In the genomic region with DNA sequence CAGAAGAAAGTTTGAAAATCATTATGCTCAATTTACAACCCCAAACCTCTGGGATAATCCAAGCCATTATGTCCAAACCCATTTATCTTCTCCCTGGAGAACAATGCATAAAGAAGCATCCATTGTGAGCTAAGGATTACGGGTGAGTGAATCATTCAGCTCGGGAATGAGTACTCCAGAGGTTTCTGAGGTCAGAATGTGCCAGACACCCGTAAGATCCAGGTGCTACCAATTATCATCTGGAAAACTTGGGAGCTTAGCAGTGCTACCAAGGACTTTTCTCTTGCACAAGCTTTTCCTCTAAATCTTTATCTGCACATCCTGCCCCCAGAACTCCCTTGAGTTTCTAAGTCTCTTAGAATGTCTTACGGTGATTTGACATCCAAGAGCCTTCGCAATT, we compare ENCODE assay signal across 10 cellular contexts. TPM values are rescaled to one million over a fixed set of nuclear protein-coding genes. Genes with fewer than 3 reads are reported as not detected.
A peak's percentile ranks its signal among the peaks of the same experiment; 100 is the strongest.
DNase-seq lines count a peak whose midpoint lies in the region; ATAC-seq, FAIRE-seq and TF ChIP-seq lines count a peak whose summit lies in the region.
"Had no signal": no experiment of that assay in that cellular context is flagged by ENCODE, and none has a peak within 500 bp of the region (broad histone marks: within the 10 kb centered on the region; RNA-seq: fewer than 3 reads in every experiment).

No MANE protein-coding gene starts in this region.

- H3K27ac ChIP-seq in right atrium auricular region (no peak overlapping the region), gastroesophageal sphincter (no peak overlapping the region)
- H3K27ac ChIP-seq: testis had no signal

- intact Hi-C loops in Right ventricle myocardium superior (cut with DNase I) = no loop called here

- FAIRE-seq in urothelium cell line (lab: Jason Lieb, UNC) = no peak

- H3K9me3 ChIP-seq in right atrium auricular region = no peaks in the 10 kb centered on the region
- no peaks in the 10 kb centered on the region for H3K9me3 ChIP-seq in adipocyte (ENCODE audit: control insufficient read depth, low read length)
- no peaks in the 10 kb centered on the region for H3K9me3 ChIP-seq in gastroesophageal sphincter
- H3K9me3 ChIP-seq: testis had no signal

- no peak overlapping the region for H3K9ac ChIP-seq in adipocyte (ENCODE audit: low read length)

- TF ChIP-seq POLR2A in gastroesophageal sphincter (IDR thresholded peaks at IDR 0.05) = no peak

- TF ChIP-seq CTCF in right atrium auricular region (IDR thresholded peaks at IDR 0.05) (no peak), gastroesophageal sphincter (IDR thresholded peaks at IDR 0.05) (no peak)

- H3K36me3 ChIP-seq in right atrium auricular region (no peaks in the 10 kb centered on the region), adipocyte (ENCODE audit: control insufficient read depth, insufficient read depth, low read length, severe bottlenecking) (no peaks in the 10 kb centered on the region), gastroesophageal sphincter (no peaks in the 10 kb centered on the region)

- H3K4me3 ChIP-seq in right atrium auricular region = no peak overlapping the region
- H3K4me3 ChIP-seq in adipocyte (ENCODE audit: low read length) = peak overlapping the region; percentile 85
- H3K4me3 ChIP-seq in gastroesophageal sphincter = no peak overlapping the region
- H3K4me3 ChIP-seq: testis had no signal

- no peak for TF ChIP-seq EP300 in gastroesophageal sphincter (IDR thresholded peaks at IDR 0.05)

- H3K4me1 ChIP-seq in right atrium auricular region = no peaks in the 10 kb centered on the region
- peaks cover 46% of the 10 kb centered on the region for H3K4me1 ChIP-seq in adipocyte (ENCODE audit: control insufficient read depth, insufficient read depth, low read length)
- peaks cover 0 to 13% (median 0%) of the 10 kb centered on the region in 3 donors for H3K4me1 ChIP-seq in gastroesophageal sphincter
- H3K4me1 ChIP-seq: testis had no signal

- WGBS in gastroesophageal sphincter (ENCODE audit: low coverage in 1 of 2), 2 donors = 58% methylated on average over 2 of the region's 5 CpGs; no CpG with 5 or more reads in 1 of the 2 donors

- ATAC-seq in Right ventricle myocardium superior (ENCODE audit: poor library complexity) (peak; percentile 50), gastroesophageal sphincter (peak; percentile 66)
- ATAC-seq: activated CD8-positive, alpha-beta memory T cell treated with anti-CD3 and anti-CD28 coated beads, Interleukin-2, amount 10 ng/mL, durations not matched to agents 7 days and 5 days had no signal

- no peaks in the 10 kb centered on the region for H3K27me3 ChIP-seq in right atrium auricular region
- no peaks in the 10 kb centered on the region for H3K27me3 ChIP-seq in adipocyte (replicated peaks; ENCODE audit: control insufficient read depth, insufficient read depth, low read length)
- no peaks in the 10 kb centered on the region for H3K27me3 ChIP-seq in gastroesophageal sphincter
- H3K27me3 ChIP-seq: testis had no signal

- no peak for DNase-seq in Right ventricle myocardium superior
- DNase-seq in right atrium auricular region (ENCODE audit: low spot score) = no peak
- DNase-seq in adipocyte (ENCODE audit: low read depth) = peak; percentile 57
- peak; percentile 51 for DNase-seq in urothelium cell line (ENCODE audit: low spot score)
- DNase-seq in stimulated activated CD4-positive, alpha-beta T cell treated with anti-CD3 and anti-CD28 coated beads, Interleukin-2, amount 100 ng/mL, for 24 hours = no peak
- no peak for DNase-seq in activated CD4-positive, CD25-positive, alpha-beta regulatory T cell treated with anti-CD3 and anti-CD28 coated beads, Interleukin-2, amount 50 U/mL, for 72 hours
- DNase-seq in NCI-H226 = no peak
- DNase-seq: activated CD8-positive, alpha-beta memory T cell treated with anti-CD3 and anti-CD28 coated beads, Interleukin-2, amount 10 ng/mL, durations not matched to agents 7 days and 5 days; testis had no signal

RNA-seq across cellular contexts. Expression of gene SRPX, which starts 5.5 kb away (rescaled TPM):
- 36.1 TPM for total RNA-seq in Right ventricle myocardium superior
- total RNA-seq in right atrium auricular region = 10 to 100 TPM; 75.7 to 81.8 TPM
- total RNA-seq in gastroesophageal sphincter = 100 to 1,000 TPM in 1 of 4 donors, 10 to 100 TPM in 3; 26.6 to 117 (median 84.0) TPM

Comparison
In these comparisons a context has a peak if more than half of its experiments do, and no peak if none do; other contexts are left out.
1. DNase-seq: peak in adipocyte (single experiment) and urothelium cell line (single experiment); none in Right ventricle myocardium superior (single experiment), right atrium auricular region (single experiment), stimulated activated CD4-positive, alpha-beta T cell treated with anti-CD3 and anti-CD28 coated beads, Interleukin-2, amount 100 ng/mL, for 24 hours (0 of 2), activated CD4-positive, CD25-positive, alpha-beta regulatory T cell treated with anti-CD3 and anti-CD28 coated beads, Interleukin-2, amount 50 U/mL, for 72 hours (single experiment) and NCI-H226 (single experiment).